15 cellular contexts compared by ENCODE assay signal in genomic region chr1:36284061-36284460, GRCh38. TPM values are rescaled to one million over a fixed set of nuclear protein-coding genes. Genes with fewer than 3 reads are reported as not detected.
DNase-seq lines count a peak whose midpoint lies in the region; ATAC-seq and TF ChIP-seq lines count a peak whose summit lies in the region.
"Had no signal": no experiment of that assay in that cellular context is flagged by ENCODE, and none has a peak within 500 bp of the region (broad histone marks: within the 10 kb centered on the region; RNA-seq: fewer than 3 reads in every experiment).

No MANE protein-coding gene starts in this region.

- no peaks in the 10 kb centered on the region for H3K9me3 Mint-ChIP-seq in activated naive CD8-positive, alpha-beta T cell treated with anti-CD3 and anti-CD28 coated beads for 36 hours
- H3K9me3 Mint-ChIP-seq in type B pancreatic cell, result no peaks in the 10 kb centered on the region
- H3K9me3 Mint-ChIP-seq: T-helper 1 cell treated with Interleukin-12 subunit alpha and Interleukin-12 subunit beta and Interleukin-4 antibody, amounts not matched to agents 30 μg/mL and 1 μg/mL, for 36 hours had no signal

- DNase-seq in Right ventricle myocardium superior, result no peak
- DNase-seq in right atrium auricular region (ENCODE audit: low spot score), result no peak
- no peak for DNase-seq in activated naive CD8-positive, alpha-beta T cell treated with anti-CD3 and anti-CD28 coated beads for 36 hours
- DNase-seq in type B pancreatic cell (ENCODE audit: extremely low spot score, unreplicated experiment), result no peak
- no peak for DNase-seq in H4 (ENCODE audit: low spot score)
- no peak for DNase-seq in testis
- no peak for DNase-seq in NCI-H82 (lab: John Stamatoyannopoulos, UW)
- DNase-seq: activated CD4-positive, alpha-beta T cell treated with anti-CD3 and anti-CD28 coated beads, Interleukin-2, amount 50 U/mL, for 1 hour; activated naive CD4-positive, alpha-beta T cell; DND-41; esophagus squamous epithelium; mammary epithelial cell had no signal

- TF ChIP-seq CTCF in right atrium auricular region (IDR thresholded peaks at IDR 0.05), result no peak
- no peak for TF ChIP-seq CTCF in type B pancreatic cell (conservative IDR thresholded peaks at IDR 0.05)
- no peak for TF ChIP-seq CTCF in testis (IDR thresholded peaks at IDR 0.05)

- peak; percentile 46 for ATAC-seq in Right ventricle myocardium superior (ENCODE audit: poor library complexity)
- ATAC-seq: K562 had no signal

- intact Hi-C loops in Right ventricle myocardium superior (cut with DNase I) (loop anchor here (5.0 kb wide), 1 partner anchor 62 kb away; the partner anchor contains the start of gene THRAP3), testis (cut with DNase I; ENCODE audit: low total_unique reads) (loop anchor here (10.0 kb wide), 2 partner anchors 59 to 129 kb away; partner anchors contain the start of genes MAP7D1 and THRAP3)

- no peaks in the 10 kb centered on the region for H3K27me3 Mint-ChIP-seq in activated naive CD8-positive, alpha-beta T cell treated with anti-CD3 and anti-CD28 coated beads for 36 hours
- H3K27me3 Mint-ChIP-seq in type B pancreatic cell, result no peaks in the 10 kb centered on the region

- H3K9me3 ChIP-seq in right atrium auricular region, result no peaks in the 10 kb centered on the region
- no peaks in the 10 kb centered on the region for H3K9me3 ChIP-seq in mesodermal cell (ENCODE audit: control insufficient read depth, low read length)
- H3K9me3 ChIP-seq in testis, result no peaks in the 10 kb centered on the region
- H3K9me3 ChIP-seq: esophagus squamous epithelium had no signal

- H3K4me3 Mint-ChIP-seq in activated naive CD8-positive, alpha-beta T cell treated with anti-CD3 and anti-CD28 coated beads for 36 hours, result no peak overlapping the region
- H3K4me3 Mint-ChIP-seq in type B pancreatic cell, result no peak overlapping the region
- H3K4me3 Mint-ChIP-seq: T-helper 1 cell treated with Interleukin-12 subunit alpha and Interleukin-12 subunit beta and Interleukin-4 antibody, amounts not matched to agents 30 μg/mL and 1 μg/mL, for 36 hours had no signal

- no peak for TF ChIP-seq POLR2A in testis (IDR thresholded peaks at IDR 0.05)

- peak overlapping the region; percentile 19 for H3K27ac Mint-ChIP-seq in activated naive CD8-positive, alpha-beta T cell treated with anti-CD3 and anti-CD28 coated beads for 36 hours
- peak overlapping the region; percentile 5 for H3K27ac Mint-ChIP-seq in type B pancreatic cell
- H3K27ac Mint-ChIP-seq: T-helper 1 cell treated with Interleukin-12 subunit alpha and Interleukin-12 subunit beta and Interleukin-4 antibody, amounts not matched to agents 30 μg/mL and 1 μg/mL, for 36 hours had no signal

- H3K36me3 ChIP-seq in right atrium auricular region, result peaks cover 50% of the 10 kb centered on the region
- H3K36me3 ChIP-seq in mesodermal cell (ENCODE audit: control insufficient read depth, insufficient read depth, low read length), result peaks cover 71% of the 10 kb centered on the region
- H3K36me3 ChIP-seq in testis (ENCODE audit: low read depth, missing control alignments), result no peaks in the 10 kb centered on the region

- no peaks in the 10 kb centered on the region for H3K27me3 ChIP-seq in right atrium auricular region
- no peaks in the 10 kb centered on the region for H3K27me3 ChIP-seq in testis
- H3K27me3 ChIP-seq: esophagus squamous epithelium had no signal

- H3K4me1 Mint-ChIP-seq in activated naive CD8-positive, alpha-beta T cell treated with anti-CD3 and anti-CD28 coated beads for 36 hours, result peaks cover 45% of the 10 kb centered on the region
- peaks cover 18% of the 10 kb centered on the region for H3K4me1 Mint-ChIP-seq in type B pancreatic cell (ENCODE audit: unreplicated experiment)

- WGBS in mesodermal cell (ENCODE audit: insufficient coverage in 2 of 2), 2 experiments, result 100% methylated on average over 1 of the region's 1 CpG; no CpG with 5 or more reads in 1 of the 2 experiments
- WGBS in testis, 2 donors, result 27 to 41% methylated on average over 1 of the region's 1 CpG

- H3K4me1 ChIP-seq in right atrium auricular region (peaks cover 0 to 62% of the 10 kb centered on the region in 2 donors), mesodermal cell (ENCODE audit: control insufficient read depth, insufficient read depth, low read length, poor library complexity, severe bottlenecking) (no peaks in the 10 kb centered on the region), testis (peaks cover 43% of the 10 kb centered on the region)

- peak overlapping the region in 1 of 2 donors; percentile 90 for H3K27ac ChIP-seq in right atrium auricular region
- H3K27ac ChIP-seq in mesodermal cell (ENCODE audit: low read depth, low read length, severe bottlenecking), result peak overlapping the region; percentile 3
- peak overlapping the region in 1 of 2 donors; percentile 5 for H3K27ac ChIP-seq in testis

- H3K4me3 ChIP-seq in right atrium auricular region (no peak overlapping the region), mesodermal cell (ENCODE audit: extremely low read depth, insufficient read depth, low read length, poor library complexity, severe bottlenecking) (no peak overlapping the region), testis (no peak overlapping the region)
- H3K4me3 ChIP-seq: esophagus squamous epithelium, K562 had no signal

- H3K36me3 Mint-ChIP-seq in activated naive CD8-positive, alpha-beta T cell treated with anti-CD3 and anti-CD28 coated beads for 36 hours, result peaks cover 32% of the 10 kb centered on the region
- H3K36me3 Mint-ChIP-seq in type B pancreatic cell, result peaks cover 23% of the 10 kb centered on the region

RNA-seq across cellular contexts. Expression of gene SH3D21, which starts 22.1 kb away (rescaled TPM):
- total RNA-seq in Right ventricle myocardium superior (1.3 TPM), right atrium auricular region (1 to 10 TPM; 1.2 to 1.4 TPM), type B pancreatic cell (ENCODE audit: low replicate concordance) (15.7 and 32.5 TPM in 2 replicates), testis (10 to 100 TPM in 1 of 2 donors, 1 to 10 TPM in 1; 6.8 to 12.8 TPM)
- total RNA-seq in activated naive CD8-positive, alpha-beta T cell treated with anti-CD3 and anti-CD28 coated beads for 36 hours, result 1 to 10 TPM; 9.3 to 9.4 TPM
- polyA plus RNA-seq in mesodermal cell (2013, experiment 1 of 2), result 5.3 TPM
- polyA plus RNA-seq in mesodermal cell (2013, experiment 2 of 2), result 5.3 TPM
- total RNA-seq in H4 (2014; rRNA removed; shearing (Covaris generic)), result 0.06 TPM in 1 of 2 replicates, not detected in the other
- 14.9 TPM for polyA plus RNA-seq in testis (ENCODE audit: insufficient read depth, low read depth, low replicate concordance)

RNA-seq across cellular contexts. Expression of gene EVA1B, which starts 39.4 kb away (rescaled TPM):
- total RNA-seq in Right ventricle myocardium superior (10.8 TPM), right atrium auricular region (10 to 100 TPM; 24.6 to 45.8 TPM), type B pancreatic cell (ENCODE audit: low replicate concordance) (23.3 and 39.5 TPM in 2 replicates), testis (10 to 100 TPM in 1 of 2 donors, 1 to 10 TPM in 1; 9.1 to 19.4 TPM)
- 1 to 10 TPM; 5.3 to 6.3 TPM for total RNA-seq in activated naive CD8-positive, alpha-beta T cell treated with anti-CD3 and anti-CD28 coated beads for 36 hours
- 108 TPM for polyA plus RNA-seq in mesodermal cell (2013, experiment 1 of 2)
- 89.0 TPM for polyA plus RNA-seq in mesodermal cell (2013, experiment 2 of 2)
- 2.5 and 4.2 TPM in 2 replicates for total RNA-seq in H4 (2014; rRNA removed; shearing (Covaris generic))
- 9.6 TPM for polyA plus RNA-seq in testis (ENCODE audit: insufficient read depth, low read depth, low replicate concordance)

RNA-seq across cellular contexts. Expression of gene THRAP3, which starts 59.8 kb away (rescaled TPM):
- total RNA-seq in Right ventricle myocardium superior (57.6 TPM), right atrium auricular region (10 to 100 TPM; 64.3 to 66.4 TPM), type B pancreatic cell (ENCODE audit: low replicate concordance) (122 and 135 TPM in 2 replicates), testis (100 to 1,000 TPM in 1 of 2 donors, 10 to 100 TPM in 1; 93.0 to 112 TPM)
- 100 to 1,000 TPM; 159 TPM for total RNA-seq in activated naive CD8-positive, alpha-beta T cell treated with anti-CD3 and anti-CD28 coated beads for 36 hours
- polyA plus RNA-seq in mesodermal cell (2013, experiment 1 of 2), result 85.5 TPM
- polyA plus RNA-seq in mesodermal cell (2013, experiment 2 of 2), result 84.7 TPM
- 46.2 and 69.8 TPM in 2 replicates for total RNA-seq in H4 (2014; rRNA removed; shearing (Covaris generic))
- 72.5 TPM for polyA plus RNA-seq in testis (ENCODE audit: insufficient read depth, low read depth, low replicate concordance)
